Comparison of ENCODE assay signal across 13 cellular contexts in the genomic region with DNA sequence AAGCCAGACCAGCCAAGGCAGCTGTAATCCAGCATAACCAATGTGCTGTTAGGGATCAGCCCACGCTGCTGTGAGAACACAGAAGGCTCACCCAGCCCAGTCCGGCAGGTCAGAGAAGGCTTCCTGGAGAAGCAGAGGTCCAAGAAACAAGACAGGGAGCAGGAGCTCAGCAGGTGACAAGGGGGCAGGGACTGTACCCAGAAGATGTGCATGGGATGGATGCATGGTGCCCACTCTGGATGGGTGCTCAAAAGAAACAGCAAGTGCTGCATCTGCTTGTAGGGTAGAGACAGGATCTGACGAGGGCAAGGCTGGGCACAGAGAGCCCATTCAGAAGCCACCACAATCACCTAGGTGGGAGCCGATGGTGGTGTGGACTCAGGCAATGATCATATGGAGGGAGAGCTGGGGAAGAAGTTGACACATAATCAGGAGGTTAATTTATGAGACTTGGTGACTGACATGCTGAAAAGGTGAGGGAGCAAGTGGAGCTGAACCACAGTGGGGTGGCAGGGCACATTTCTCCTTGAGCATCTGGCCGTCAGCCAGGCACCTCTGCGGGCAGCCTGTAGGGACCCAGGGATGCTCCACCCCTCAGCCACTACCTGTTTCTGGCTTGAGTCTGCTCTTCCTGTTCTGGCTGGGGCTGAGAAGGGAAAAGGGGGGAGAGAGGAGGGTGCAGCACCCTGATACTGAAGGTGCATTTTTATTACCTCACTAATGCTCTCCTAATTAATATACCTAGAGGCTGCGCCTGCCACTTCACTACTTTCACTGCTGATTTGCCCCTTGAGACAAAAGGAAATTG.
DNase-seq lines count a peak whose midpoint lies in the region; ATAC-seq and TF ChIP-seq lines count a peak whose summit lies in the region.
"Had no signal": no experiment of that assay in that cellular context is flagged by ENCODE, and none has a peak within 500 bp of the region (broad histone marks: within the 10 kb centered on the region; RNA-seq: fewer than 3 reads in every experiment).

No MANE protein-coding gene starts in this region.

- no peaks in the 10 kb centered on the region for H3K36me3 Mint-ChIP-seq in endodermal cell (ENCODE audit: low read depth)

- no peak overlapping the region for H3K4me3 Mint-ChIP-seq in endodermal cell

- H3K27ac Mint-ChIP-seq in endodermal cell: no peak overlapping the region

- H3K27me3 ChIP-seq in BE2C: no peaks in the 10 kb centered on the region
- peaks cover 16% of the 10 kb centered on the region for H3K27me3 ChIP-seq in endodermal cell (ENCODE audit: control insufficient read depth, insufficient read depth, low read length, poor library complexity, severe bottlenecking)
- H3K27me3 ChIP-seq: esophagus squamous epithelium had no signal

- H3K36me3 ChIP-seq in BE2C (no peaks in the 10 kb centered on the region), endodermal cell (ENCODE audit: control insufficient read depth, insufficient read depth, low read length) (no peaks in the 10 kb centered on the region)
- H3K36me3 ChIP-seq: esophagus squamous epithelium had no signal

- no peak overlapping the region for H3K27ac ChIP-seq in endodermal cell (ENCODE audit: low read depth, low read length)
- H3K27ac ChIP-seq: esophagus squamous epithelium, skin epidermis had no signal

- no peaks in the 10 kb centered on the region for H3K9me3 ChIP-seq in BE2C
- H3K9me3 ChIP-seq in endodermal cell (ENCODE audit: control insufficient read depth, low read length): no peaks in the 10 kb centered on the region
- H3K9me3 ChIP-seq: esophagus squamous epithelium had no signal

- DNase-seq in BE2C (peak; percentile 62), NCI-H345 treated with DMSO at 0.1 percent for 48 hours (lab: John Stamatoyannopoulos, UW; ENCODE audit: unreplicated experiment) (peak; percentile 79), endodermal cell (peak; percentile 67), GDM1 (lab: John Stamatoyannopoulos, UW) (no peak), HuH-7 (ENCODE audit: low spot score) (no peak)
- DNase-seq in Jurkat, Clone E6-1 (ENCODE audit: low read depth, low spot score): peak; percentile 22
- DNase-seq: activated T-cell treated with anti-CD3 and anti-CD28 coated beads, Interleukin-2, amount 50 U/mL, for 1 hour; AML-193; esophagus squamous epithelium; T1000 had no signal

- ATAC-seq in GM21529 (IDR thresholded peaks at IDR 0.05; ENCODE audit: unreplicated experiment) (no peak), GM18520 (IDR thresholded peaks at IDR 0.05; ENCODE audit: unreplicated experiment) (no peak)

- no peak for TF ChIP-seq CTCF in BE2C (IDR thresholded peaks at IDR 0.05; ENCODE audit: low read depth, low read length)
- no peak for TF ChIP-seq CTCF in endodermal cell (conservative IDR thresholded peaks at IDR 0.05)

- H3K4me3 ChIP-seq in BE2C (ENCODE audit: low read depth, low read length): no peak overlapping the region
- no peak overlapping the region for H3K4me3 ChIP-seq in Jurkat, Clone E6-1 (ENCODE audit: low read length)
- H3K4me3 ChIP-seq in endodermal cell (ENCODE audit: low read length): no peak overlapping the region
- H3K4me3 ChIP-seq: esophagus squamous epithelium, skin epidermis had no signal

- H3K4me1 ChIP-seq in BE2C: peaks cover 42% of the 10 kb centered on the region
- peaks cover 15% of the 10 kb centered on the region for H3K4me1 ChIP-seq in endodermal cell (ENCODE audit: control insufficient read depth, insufficient read depth, low read length)

- WGBS in endodermal cell (ENCODE audit: insufficient coverage in 1 of 2, insufficient read length in 1 of 2), 2 experiments: 80 to 85% methylated on average over 4 to 7 of the region's 7 CpGs

- H3K9me3 Mint-ChIP-seq in endodermal cell: no peaks in the 10 kb centered on the region

- H3K9ac ChIP-seq in endodermal cell (ENCODE audit: extremely low read depth, low read length, poor library complexity, severe bottlenecking): no peak overlapping the region

- peaks cover 16% of the 10 kb centered on the region for H3K27me3 Mint-ChIP-seq in endodermal cell (ENCODE audit: insufficient read depth)

- H3K4me1 Mint-ChIP-seq in endodermal cell: peaks cover 43% of the 10 kb centered on the region

Comparison
In these comparisons a context has a peak if more than half of its experiments do, and no peak if none do; other contexts are left out.
1. DNase-seq: peak in BE2C (single experiment), Jurkat, Clone E6-1 (single experiment), NCI-H345 treated with DMSO at 0.1 percent for 48 hours (single experiment) and endodermal cell (single experiment); none in GDM1 (single experiment) and HuH-7 (single experiment).